21 cellular contexts compared by ENCODE assay signal in genomic region chr2:230881840-230882239, GRCh38. TPM values are rescaled to one million over a fixed set of nuclear protein-coding genes. Genes with fewer than 3 reads are reported as not detected.
"Had no signal": no experiment of that assay in that cellular context is flagged by ENCODE, and none has a peak within 500 bp of the region (broad histone marks: within the 10 kb centered on the region; RNA-seq: fewer than 3 reads in every experiment).

No MANE protein-coding gene starts in this region.

- H3K4me3 ChIP-seq: ascending aorta, breast epithelium, lung, pancreas, SK-N-MC had no signal

- DNase-seq: activated CD4-positive, CD25-positive, alpha-beta regulatory T cell treated with anti-CD3 and anti-CD28 coated beads, Interleukin-2, amount 50 U/mL, for 72 hours; effector memory CD8-positive, alpha-beta T cell; foreskin melanocyte; left colon; pancreas; retina; small intestine; stimulated activated CD4-positive, alpha-beta T cell treated with anti-CD3 and anti-CD28 coated beads, Interleukin-4, amount 100 ng/mL, for 4 hours; stimulated activated CD8-positive, alpha-beta memory T cell treated with anti-CD3 and anti-CD28 coated beads, Interleukin-4, amount 100 ng/mL, for 48 hours; stimulated activated naive CD8-positive, alpha-beta T cell treated with anti-CD3 and anti-CD28 coated beads, Interleukin-15, Interleukin-2, amounts not matched to agents 100 U/mL and 50 U/mL, for 24 hours; trophoblast cell had no signal

- H3K27ac ChIP-seq: ascending aorta, breast epithelium, epithelial cell of prostate, pancreas, SK-N-MC had no signal

- ATAC-seq: effector memory CD8-positive, alpha-beta T cell; left colon; pancreas; stimulated activated naive CD8-positive, alpha-beta T cell treated with anti-CD3 and anti-CD28 coated beads, Interleukin-15, Interleukin-2, amounts not matched to agents 100 U/mL and 50 U/mL, for 24 hours had no signal

- H3K4me3 Mint-ChIP-seq: activated T-cell treated with anti-CD3 and anti-CD28 coated beads, Interleukin-2, amount 50 U/mL, for 24 hours; dendritic cell treated with granulocyte-macrophage colony-stimulating factor and Interleukin-4, amounts not matched to agents 40 ng/mL and 50 ng/mL, for 4 days; effector memory CD8-positive, alpha-beta T cell; mesothelial cell of epicardium had no signal

- H3K27me3 Mint-ChIP-seq: activated T-cell treated with anti-CD3 and anti-CD28 coated beads, Interleukin-2, amount 50 U/mL, for 24 hours had no signal

- H3K9me3 ChIP-seq: ascending aorta, breast epithelium, pancreas had no signal

- H3K27me3 ChIP-seq: ascending aorta, breast epithelium, pancreas had no signal

- H3K9me3 Mint-ChIP-seq: activated T-cell treated with anti-CD3 and anti-CD28 coated beads, Interleukin-2, amount 50 U/mL, for 24 hours; dendritic cell treated with granulocyte-macrophage colony-stimulating factor and Interleukin-4, amounts not matched to agents 40 ng/mL and 50 ng/mL, for 4 days; effector memory CD8-positive, alpha-beta T cell; mesothelial cell of epicardium had no signal

- H3K27ac Mint-ChIP-seq: activated T-cell treated with anti-CD3 and anti-CD28 coated beads, Interleukin-2, amount 50 U/mL, for 24 hours; dendritic cell treated with granulocyte-macrophage colony-stimulating factor and Interleukin-4, amounts not matched to agents 40 ng/mL and 50 ng/mL, for 4 days; mesothelial cell of epicardium had no signal

- H3K36me3 ChIP-seq: breast epithelium had no signal

- H3K4me1 ChIP-seq: ascending aorta, breast epithelium, pancreas had no signal

RNA-seq across cellular contexts. Expression of gene GPR55, which starts 43.2 kb away (rescaled TPM):
- total RNA-seq: ascending aorta, cerebellum, fibroblast of lung, mesothelial cell of epicardium had no signal
- polyA plus RNA-seq: fibroblast of lung had no signal
